ENCODE assay signal across 28 cellular contexts in genomic region chr16:65038125-65038524, GRCh38.
A peak's percentile ranks its signal among the peaks of the same experiment; 100 is the strongest.
DNase-seq lines count a peak whose midpoint lies in the region; TF ChIP-seq lines count a peak whose summit lies in the region.
"Had no signal": no experiment of that assay in that cellular context is flagged by ENCODE, and none has a peak within 500 bp of the region (broad histone marks: within the 10 kb centered on the region; RNA-seq: fewer than 3 reads in every experiment).

No MANE protein-coding gene starts in this region.

- peak overlapping the region; percentile 67 to 86 (median 73) for H3K27ac Mint-ChIP-seq in brain
- H3K27ac Mint-ChIP-seq: activated CD4-positive, alpha-beta T cell treated with anti-CD3 and anti-CD28 coated beads, Interleukin-2, amount 10 ng/mL, durations not matched to agents 24 days and 14 days; naive B cell had no signal

- H3K9me3 ChIP-seq in stomach smooth muscle (ENCODE audit: control insufficient read depth in 2 of 2, low read length in 2 of 2): no peaks in the 10 kb centered on the region
- H3K9me3 ChIP-seq in HAP-1: no peaks in the 10 kb centered on the region
- H3K9me3 ChIP-seq: body of pancreas, pancreas, tibial nerve had no signal

- H3K9ac ChIP-seq in stomach smooth muscle (ENCODE audit: low read length in 2 of 2): no peak overlapping the region

- H3K4me1 ChIP-seq in stomach smooth muscle (ENCODE audit: control insufficient read depth, insufficient read depth, low read length): peaks cover 10% of the 10 kb centered on the region
- H3K4me1 ChIP-seq in HAP-1: no peaks in the 10 kb centered on the region
- H3K4me1 ChIP-seq: body of pancreas, pancreas, tibial nerve had no signal

- peak overlapping the region; percentile 34 to 80 (median 66) for H3K4me3 Mint-ChIP-seq in brain
- H3K4me3 Mint-ChIP-seq: activated CD4-positive, alpha-beta T cell treated with anti-CD3 and anti-CD28 coated beads, Interleukin-2, amount 10 ng/mL, durations not matched to agents 24 days and 14 days; activated T-cell treated with anti-CD3 and anti-CD28 coated beads, Interleukin-2, amount 50 U/mL, for 4 hours; naive B cell had no signal

- DNase-seq in NCI-H2081 (lab: John Stamatoyannopoulos, UW) (peak; percentile 15 to 65), NCI-H2081 treated with DMSO at 0.1 percent for 48 hours (lab: John Stamatoyannopoulos, UW) (no peak), left kidney (ENCODE audit: low read depth, low spot score) (peak; percentile 86), NOMO-1 treated with DMSO at 0.1 percent for 48 hours (lab: John Stamatoyannopoulos, UW; ENCODE audit: unreplicated experiment) (no peak), HAP-1 (ENCODE audit: low spot score in 2 of 2) (no peak), medulla oblongata (ENCODE audit: extremely low spot score) (no peak)
- DNase-seq: 8988T; activated CD4-positive, alpha-beta T cell treated with anti-CD3 and anti-CD28 coated beads, Interleukin-2, amount 10 ng/mL, durations not matched to agents 24 days and 14 days; activated naive CD4-positive, alpha-beta T cell; activated T-cell treated with anti-CD3 and anti-CD28 coated beads, Interleukin-2, amount 50 U/mL, for 4 hours; body of pancreas; effector CD4-positive, alpha-beta T cell; erythroblast; foreskin fibroblast; heart right ventricle; Karpas-422; left colon; naive B cell; NCI-H1436 treated with DMSO at 0.1 percent for 48 hours; pancreas; retina; stimulated activated CD4-positive, alpha-beta T cell treated with anti-CD3 and anti-CD28 coated beads, Interleukin-2, amount 100 ng/mL, for 24 hours; T-helper 2 cell had no signal

- H3K27ac ChIP-seq in stomach smooth muscle (ENCODE audit: low read length): no peak overlapping the region
- H3K27ac ChIP-seq: body of pancreas, heart right ventricle, pancreas, SK-N-MC, skin epidermis, tibial nerve had no signal

- peaks cover 3 to 15% (median 4%) of the 10 kb centered on the region in 5 experiments for H3K9me3 Mint-ChIP-seq in brain

- H3K4me1 Mint-ChIP-seq in brain: peaks cover 64% of the 10 kb centered on the region
- H3K4me1 Mint-ChIP-seq: activated CD4-positive, alpha-beta T cell treated with anti-CD3 and anti-CD28 coated beads, Interleukin-2, amount 10 ng/mL, durations not matched to agents 24 days and 14 days; naive B cell had no signal

- H3K27me3 ChIP-seq in stomach smooth muscle (ENCODE audit: control insufficient read depth in 1 of 2, insufficient read depth in 2 of 2, low read length in 2 of 2): no peaks in the 10 kb centered on the region
- H3K27me3 ChIP-seq in HAP-1 (ENCODE audit: low read depth): no peaks in the 10 kb centered on the region
- H3K27me3 ChIP-seq: body of pancreas, pancreas, tibial nerve had no signal

- TF ChIP-seq CTCF in brain (conservative IDR thresholded peaks at IDR 0.05): no peak

- H3K27me3 Mint-ChIP-seq in brain: no peaks in the 10 kb centered on the region
- H3K27me3 Mint-ChIP-seq: activated CD4-positive, alpha-beta T cell treated with anti-CD3 and anti-CD28 coated beads, Interleukin-2, amount 10 ng/mL, durations not matched to agents 24 days and 14 days; naive B cell had no signal

- peaks cover 44% of the 10 kb centered on the region for H3K36me3 Mint-ChIP-seq in brain
- H3K36me3 Mint-ChIP-seq: naive B cell had no signal

- in situ Hi-C loops in HAP-1 (cut with MboI; ENCODE audit: low sequenced_read_pairs): no loop called here

- H3K36me3 ChIP-seq in stomach smooth muscle (ENCODE audit: control insufficient read depth in 2 of 2, insufficient read depth in 2 of 2, low read length in 2 of 2) (peaks cover 4 to 7% of the 10 kb centered on the region in 2 donors), HAP-1 (replicated peaks) (no peaks in the 10 kb centered on the region)
- H3K36me3 ChIP-seq: heart right ventricle, pancreas had no signal

- peak overlapping the region; percentile 15 to 45 for H3K4me3 ChIP-seq in stomach smooth muscle (ENCODE audit: low read length in 2 of 2)
- H3K4me3 ChIP-seq in HAP-1: no peak overlapping the region
- H3K4me3 ChIP-seq: body of pancreas, heart right ventricle, pancreas, SK-N-MC, skin epidermis, tibial nerve had no signal

Comparison
In these comparisons a context has a peak if more than half of its experiments do, and no peak if none do; other contexts are left out.
1. DNase-seq: peak in NCI-H2081 (2 of 2) and left kidney (single experiment); none in NCI-H2081 treated with DMSO at 0.1 percent for 48 hours (single experiment), NOMO-1 treated with DMSO at 0.1 percent for 48 hours (single experiment), HAP-1 (0 of 2) and medulla oblongata (single experiment).